25 cellular contexts compared by ENCODE assay signal in the genomic region with DNA sequence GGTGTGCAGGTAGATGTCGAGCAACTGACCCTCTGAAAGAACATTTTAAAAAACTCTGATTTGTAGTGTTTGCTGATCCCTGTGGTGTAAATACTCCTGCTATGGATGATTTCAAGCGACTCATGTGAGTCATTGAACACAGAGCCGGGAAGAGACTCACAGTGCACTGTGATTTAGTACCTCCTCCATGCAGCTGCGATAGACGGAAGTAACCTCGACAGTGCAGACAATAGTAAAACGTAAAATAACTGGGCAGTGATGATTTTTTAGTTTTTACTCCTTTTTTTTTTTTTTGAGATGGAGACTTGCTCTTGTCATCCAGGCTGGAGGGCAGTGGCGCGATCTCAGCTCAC. TPM values are rescaled to one million over a fixed set of nuclear protein-coding genes. Genes with fewer than 3 reads are reported as not detected.
DNase-seq lines count a peak whose midpoint lies in the region; ATAC-seq and TF ChIP-seq lines count a peak whose summit lies in the region.
"Had no signal": no experiment of that assay in that cellular context is flagged by ENCODE, and none has a peak within 500 bp of the region (broad histone marks: within the 10 kb centered on the region; RNA-seq: fewer than 3 reads in every experiment).

No MANE protein-coding gene starts in this region.

- H3K27ac Mint-ChIP-seq in activated T-cell treated with anti-CD3 and anti-CD28 coated beads, Interleukin-2, amount 50 U/mL, for 24 hours = peak overlapping the region; percentile 84
- H3K27ac Mint-ChIP-seq in H9 (no peak overlapping the region), immature natural killer cell (peak overlapping the region; percentile 92 to 97 (median 96))
- H3K27ac Mint-ChIP-seq in activated CD4-positive, alpha-beta memory T cell treated with anti-CD3 and anti-CD28 coated beads for 36 hours = peak overlapping the region; percentile 75
- H3K27ac Mint-ChIP-seq: stimulated activated naive B cell treated with anti-CD40 and anti-IgM and Interleukin-4, amounts not matched to agents 10 μg/mL and 1 μg/mL and 100 μg/mL, for 72 hours had no signal

- no peak overlapping the region for H3K18ac ChIP-seq in H9 (ENCODE audit: insufficient read length, low read depth, low read length)

- H3K36me3 Mint-ChIP-seq in activated T-cell treated with anti-CD3 and anti-CD28 coated beads, Interleukin-2, amount 50 U/mL, for 24 hours (ENCODE audit: low read depth) = peaks cover 88% of the 10 kb centered on the region
- no peaks in the 10 kb centered on the region; a peak in 1 of 7 replicates for H3K36me3 Mint-ChIP-seq in H9 (ENCODE audit: insufficient read depth in 1 of 3, low read depth in 3 of 3)
- H3K36me3 Mint-ChIP-seq in activated CD4-positive, alpha-beta memory T cell treated with anti-CD3 and anti-CD28 coated beads for 36 hours = peaks cover 66% of the 10 kb centered on the region
- peaks cover 25 to 65% (median 26%) of the 10 kb centered on the region in 3 donors for H3K36me3 Mint-ChIP-seq in immature natural killer cell

- H3K27me3 Mint-ChIP-seq in activated T-cell treated with anti-CD3 and anti-CD28 coated beads, Interleukin-2, amount 50 U/mL, for 24 hours = no peaks in the 10 kb centered on the region
- H3K27me3 Mint-ChIP-seq in H9 (ENCODE audit: low read depth) = peaks cover 41% of the 10 kb centered on the region
- no peaks in the 10 kb centered on the region for H3K27me3 Mint-ChIP-seq in activated CD4-positive, alpha-beta memory T cell treated with anti-CD3 and anti-CD28 coated beads for 36 hours
- peaks cover 14 to 60% (median 38%) of the 10 kb centered on the region in 3 donors for H3K27me3 Mint-ChIP-seq in immature natural killer cell (ENCODE audit: low read depth in 3 of 3)

- no peaks in the 10 kb centered on the region for H3K79me1 ChIP-seq in H9 (ENCODE audit: insufficient read depth, low read depth, low read length, poor library complexity, severe bottlenecking)

- H3K14ac ChIP-seq in H9 (ENCODE audit: insufficient read depth, low read length) = no peak overlapping the region

- H4K91ac ChIP-seq in H9 (ENCODE audit: insufficient read length, low read depth, low read length) = no peak overlapping the region

- H3K9ac ChIP-seq in H9 (ENCODE audit: extremely low read depth, insufficient read length, low read length) = no peak overlapping the region

- no peak overlapping the region for H2BK120ac ChIP-seq in H9 (ENCODE audit: low read depth, low read length, poor library complexity, severe bottlenecking)

- no peak overlapping the region for H3K4ac ChIP-seq in H9 (ENCODE audit: low read depth, low read length)

- H3K4me2 ChIP-seq in H9 (ENCODE audit: insufficient read depth, insufficient read length, low read length) = no peak overlapping the region

- no peak overlapping the region for H3T11ph ChIP-seq in H9 (ENCODE audit: low read length)

- CTCF ChIA-PET in activated CD4-positive, alpha-beta memory T cell treated with anti-CD3 and anti-CD28 coated beads for 36 hours (lab: Charles Lee) = interaction anchor here (0.8 to 6.3 kb wide), 10 partner anchors 9 to 149 kb away, joined by 3 to 81 read pairs (median 4); a partner anchor contains a TSS

- POLR2A ChIA-PET in activated CD4-positive, alpha-beta memory T cell treated with anti-CD3 and anti-CD28 coated beads for 36 hours (lab: Charles Lee) = interaction anchor here (0.7 to 1.1 kb wide), 4 partner anchors 9 to 54 kb away, joined by 3 to 6 read pairs (median 4); a partner anchor contains a TSS

- H3K9me3 Mint-ChIP-seq in activated T-cell treated with anti-CD3 and anti-CD28 coated beads, Interleukin-2, amount 50 U/mL, for 24 hours = no peaks in the 10 kb centered on the region
- H3K9me3 Mint-ChIP-seq in H9 (no peaks in the 10 kb centered on the region), immature natural killer cell (no peaks in the 10 kb centered on the region)
- no peaks in the 10 kb centered on the region for H3K9me3 Mint-ChIP-seq in activated CD4-positive, alpha-beta memory T cell treated with anti-CD3 and anti-CD28 coated beads for 36 hours
- H3K9me3 Mint-ChIP-seq: stimulated activated naive B cell treated with anti-CD40 and anti-IgM and Interleukin-4, amounts not matched to agents 10 μg/mL and 1 μg/mL and 100 μg/mL, for 72 hours had no signal

- H2BK12ac ChIP-seq in H9 (ENCODE audit: insufficient read length, low read depth, low read length) = no peak overlapping the region

- H3K23ac ChIP-seq in H9 (ENCODE audit: insufficient read length, low read depth, low read length) = no peak overlapping the region

- no peaks in the 10 kb centered on the region for H3K23me2 ChIP-seq in H9 (ENCODE audit: insufficient read length, low read depth, low read length, poor library complexity, severe bottlenecking)

- H3K27ac ChIP-seq in H9 (ENCODE audit: insufficient read length, low read depth, low read length) = no peak overlapping the region
- H3K27ac ChIP-seq: esophagus muscularis mucosa, HL-60, right atrium auricular region, SJCRH30 had no signal

- H2AFZ ChIP-seq in H9 (ENCODE audit: low read length) = no peak overlapping the region

- no CpG with 5 or more reads among the region's 9 CpGs for WGBS in H9 (ENCODE audit: extremely low coverage, insufficient read length, low lambda C conversion rate)

- H2BK15ac ChIP-seq in H9 (ENCODE audit: low read depth, low read length) = no peak overlapping the region

- H3K27me3 ChIP-seq in H9 (ENCODE audit: insufficient read depth, low read length) = no peaks in the 10 kb centered on the region
- H3K27me3 ChIP-seq: right atrium auricular region had no signal

- H3K4me1 Mint-ChIP-seq in activated T-cell treated with anti-CD3 and anti-CD28 coated beads, Interleukin-2, amount 50 U/mL, for 24 hours (ENCODE audit: low read depth) = peaks cover 60% of the 10 kb centered on the region
- H3K4me1 Mint-ChIP-seq in H9 (peaks cover 4 to 7% of the 10 kb centered on the region in 2 experiments; a peak in 3 of 4 replicates), immature natural killer cell (peaks cover 89 to 92% of the 10 kb centered on the region in 2 donors)
- peaks cover 49% of the 10 kb centered on the region for H3K4me1 Mint-ChIP-seq in activated CD4-positive, alpha-beta memory T cell treated with anti-CD3 and anti-CD28 coated beads for 36 hours (ENCODE audit: low read depth)

- no peak for ATAC-seq in GM19452 (IDR thresholded peaks at IDR 0.05; ENCODE audit: unreplicated experiment)
- ATAC-seq: left colon had no signal

- no peak for DNase-seq in activated T-cell treated with anti-CD3 and anti-CD28 coated beads, Interleukin-2, amount 50 U/mL, for 24 hours
- no peak for DNase-seq in activated T-cell treated with anti-CD3 and anti-CD28 coated beads, Interleukin-2, amount 50 U/mL, for 48 hours
- DNase-seq in H9 (peak; percentile 5), immature natural killer cell (no peak), nucleus accumbens (lab: John Stamatoyannopoulos, UW) (no peak), germinal center (ENCODE audit: low spot score) (no peak)
- no peak for DNase-seq in activated CD4-positive, alpha-beta memory T cell treated with anti-CD3 and anti-CD28 coated beads for 36 hours
- DNase-seq: ACHN; caudate nucleus; HCEC 1CT; left colon; NCI-H1048; NCI-H2081; NCI-H526 treated with DMSO at 0.1 percent for 48 hours; OCI-M1; SJCRH30; stimulated activated CD4-positive, alpha-beta T cell treated with anti-CD3 and anti-CD28 coated beads, Interleukin-15, amount 100 ng/mL, for 24 hours; stimulated activated naive B cell treated with anti-CD40 and anti-IgM and Interleukin-4, amounts not matched to agents 10 μg/mL and 1 μg/mL and 100 μg/mL, for 72 hours; T-helper 9 cell; trophoblast cell had no signal

- no peak for TF ChIP-seq CTCF in H9 (conservative IDR thresholded peaks at IDR 0.05)

- no peak overlapping the region for H3K56ac ChIP-seq in H9 (ENCODE audit: insufficient read length, low read depth, low read length)

- no peak overlapping the region for H2BK20ac ChIP-seq in H9 (ENCODE audit: low read depth, low read length, poor library complexity, severe bottlenecking)

- no peak overlapping the region for H2BK5ac ChIP-seq in H9 (ENCODE audit: insufficient read length, low read length)

- H2AK5ac ChIP-seq in H9 (ENCODE audit: insufficient read length, low read length) = no peak overlapping the region

- H4K8ac ChIP-seq in H9 (replicated peaks; ENCODE audit: insufficient read length, low read depth, low read length) = no peak overlapping the region

- no peaks in the 10 kb centered on the region for H4K20me1 ChIP-seq in H9 (ENCODE audit: control insufficient read depth, insufficient read depth, insufficient read length)

- no peaks in the 10 kb centered on the region for H3K9me3 ChIP-seq in H9 (ENCODE audit: control insufficient read depth, low read depth, low read length)
- H3K9me3 ChIP-seq: esophagus muscularis mucosa, right atrium auricular region, SJCRH30 had no signal

- peak overlapping the region; percentile 52 for H3K4me3 Mint-ChIP-seq in activated T-cell treated with anti-CD3 and anti-CD28 coated beads, Interleukin-2, amount 50 U/mL, for 24 hours
- H3K4me3 Mint-ChIP-seq in H9 (no peak overlapping the region; a peak in 1 of 5 replicates), immature natural killer cell (peak overlapping the region; percentile 92 to 100 (median 100))
- H3K4me3 Mint-ChIP-seq in activated CD4-positive, alpha-beta memory T cell treated with anti-CD3 and anti-CD28 coated beads for 36 hours = peak overlapping the region; percentile 42
- H3K4me3 Mint-ChIP-seq: stimulated activated naive B cell treated with anti-CD40 and anti-IgM and Interleukin-4, amounts not matched to agents 10 μg/mL and 1 μg/mL and 100 μg/mL, for 72 hours had no signal

- no peak overlapping the region for H4K5ac ChIP-seq in H9 (ENCODE audit: insufficient read length, low read depth, low read length)

- H3K79me2 ChIP-seq in H9 (ENCODE audit: insufficient read depth, low read length) = no peaks in the 10 kb centered on the region

- intact Hi-C loops in activated CD4-positive, alpha-beta memory T cell treated with anti-CD3 and anti-CD28 coated beads for 36 hours (cut with micrococcal nuclease) = loop anchor here (5.0 kb wide), 2 partner anchors 61 to 79 kb away; no protein-coding TSS in a partner anchor

- no peaks in the 10 kb centered on the region for H3K4me1 ChIP-seq in H9 (ENCODE audit: insufficient read depth, low read length)
- H3K4me1 ChIP-seq: right atrium auricular region, SJCRH30 had no signal

RNA-seq across cellular contexts. Expression of a gene that starts 8.7 kb away (rescaled TPM):
- total RNA-seq in H9 (2021) = not detected in 2 replicates
- total RNA-seq in activated CD4-positive, alpha-beta memory T cell treated with anti-CD3 and anti-CD28 coated beads for 36 hours = 10 to 100 TPM; 57.7 to 58.2 TPM
- 100 to 1,000 TPM; 199 to 385 (median 225) TPM for polyA plus RNA-seq in immature natural killer cell
- total RNA-seq: glomerular endothelial cell, SJCRH30 had no signal

RNA-seq across cellular contexts. Expression of a gene that starts 47.8 kb away (rescaled TPM):
- 33.2 and 33.6 TPM in 2 replicates for total RNA-seq in H9 (2021)
- 10 to 100 TPM; 11.3 to 13.0 TPM for total RNA-seq in activated CD4-positive, alpha-beta memory T cell treated with anti-CD3 and anti-CD28 coated beads for 36 hours
- 1 to 10 TPM; 1.3 to 2.3 (median 2.2) TPM for polyA plus RNA-seq in immature natural killer cell

Comparison
In these comparisons a context has a peak if more than half of its experiments do, and no peak if none do; other contexts are left out.
1. H3K27ac Mint-ChIP-seq: peak in activated T-cell treated with anti-CD3 and anti-CD28 coated beads, Interleukin-2, amount 50 U/mL, for 24 hours (single experiment), activated CD4-positive, alpha-beta memory T cell treated with anti-CD3 and anti-CD28 coated beads for 36 hours (single experiment) and immature natural killer cell (6 of 6); none in H9 (0 of 3).
2. H3K4me3 Mint-ChIP-seq: peak in activated T-cell treated with anti-CD3 and anti-CD28 coated beads, Interleukin-2, amount 50 U/mL, for 24 hours (single experiment), activated CD4-positive, alpha-beta memory T cell treated with anti-CD3 and anti-CD28 coated beads for 36 hours (single experiment) and immature natural killer cell (5 of 5); none in H9 (0 of 2).
3. RNA of a gene that starts 8.7 kb away (total RNA-seq): 57.7 to 58.2 TPM in activated CD4-positive, alpha-beta memory T cell treated with anti-CD3 and anti-CD28 coated beads for 36 hours; not detected in H9; every median in the first group is over 10 times any median in the second.